ENCODE assay signal across 26 cellular contexts in genomic region chr20:61015602-61016001, GRCh38.
"Had no signal": no experiment of that assay in that cellular context is flagged by ENCODE, and none has a peak within 500 bp of the region (broad histone marks: within the 10 kb centered on the region; RNA-seq: fewer than 3 reads in every experiment).

No MANE protein-coding gene starts in this region.

- H3K4me1 Mint-ChIP-seq: endodermal cell, mesothelial cell of epicardium had no signal

- DNase-seq: colonic mucosa; cortex of kidney; effector CD8-positive, alpha-beta T cell; effector memory CD8-positive, alpha-beta T cell; endodermal cell; erythroblast; esophagus squamous epithelium; foreskin fibroblast; foreskin melanocyte; gastrocnemius medialis; glutamatergic neuron; heart right ventricle; hippocampal formation; left cardiac atrium; left lung; left ventricle myocardium superior; lower lobe of right lung; mesenchymal stem cell; mucosa of descending colon had no signal

- FAIRE-seq: endometrium, islet of Langerhans, keratinocyte had no signal

- H3K27me3 Mint-ChIP-seq: dendritic cell treated with granulocyte-macrophage colony-stimulating factor and Interleukin-4, amounts not matched to agents 40 ng/mL and 50 ng/mL, for 4 days had no signal

- H3K4me3 Mint-ChIP-seq: dendritic cell treated with granulocyte-macrophage colony-stimulating factor and Interleukin-4, amounts not matched to agents 40 ng/mL and 50 ng/mL, for 4 days; effector memory CD8-positive, alpha-beta T cell; endodermal cell; mesothelial cell of epicardium had no signal

- H3K36me3 Mint-ChIP-seq: mesothelial cell of epicardium had no signal

- H3K27me3 ChIP-seq: colonic mucosa, esophagus squamous epithelium, gastrocnemius medialis, left lung had no signal

- H3K4me3 ChIP-seq: colonic mucosa, esophagus squamous epithelium, gastrocnemius medialis, heart right ventricle, left lung, lower lobe of right lung, mucosa of descending colon had no signal

- H3K4me1 ChIP-seq: colonic mucosa, esophagus squamous epithelium, gastrocnemius medialis, heart right ventricle, left lung, lower lobe of right lung had no signal

- H3K9me3 ChIP-seq: colonic mucosa, gastrocnemius medialis, left lung, lower lobe of right lung had no signal

- H3K36me3 ChIP-seq: colonic mucosa, esophagus squamous epithelium, gastrocnemius medialis, heart right ventricle, left lung, lower lobe of right lung had no signal

- ATAC-seq: effector memory CD8-positive, alpha-beta T cell; esophagus mucosa; gastrocnemius medialis; heart right ventricle; left cardiac atrium; left lung; left ventricle myocardium superior; lower lobe of right lung; mucosa of descending colon had no signal

- H3K27ac ChIP-seq: colonic mucosa, epithelial cell of prostate, esophagus squamous epithelium, gastrocnemius medialis, heart right ventricle, left lung, lower lobe of right lung had no signal

- H3K27ac Mint-ChIP-seq: dendritic cell treated with granulocyte-macrophage colony-stimulating factor and Interleukin-4, amounts not matched to agents 40 ng/mL and 50 ng/mL, for 4 days; effector memory CD8-positive, alpha-beta T cell; endodermal cell; mesothelial cell of epicardium had no signal
